Comparison of ENCODE assay signal across 8 cellular contexts in genomic region chr18:9803698-9804516, GRCh38.
DNase-seq lines count a peak whose midpoint lies in the region; ATAC-seq and TF ChIP-seq lines count a peak whose summit lies in the region.

No MANE protein-coding gene starts in this region.

- H3K36me3 Mint-ChIP-seq in activated CD4-positive, alpha-beta T cell treated with anti-CD3 and anti-CD28 coated beads, Interleukin-2, amount 10 ng/mL, durations not matched to agents 7 days and 5 days (ENCODE audit: low read depth), result no peaks in the 10 kb centered on the region

- TF ChIP-seq CTCF in brain microvascular endothelial cell (IDR thresholded peaks at IDR 0.05; ENCODE audit: low read depth, low read length, missing control alignments) (no peak), right lobe of liver (IDR thresholded peaks at IDR 0.05) (no peak), transverse colon (IDR thresholded peaks at IDR 0.05) (no peak)

- H3K27ac ChIP-seq in brain microvascular endothelial cell (peak overlapping the region; percentile 6), right lobe of liver (peak overlapping the region in 1 of 3 donors; percentile 28), transverse colon (peak overlapping the region; percentile 49 to 74 (median 61))

- DNase-seq in NCI-H1417 (lab: John Stamatoyannopoulos, UW), result peak; percentile 39 to 72 (median 47)
- DNase-seq in NCI-H1417 treated with DMSO at 0.1 percent for 48 hours (lab: John Stamatoyannopoulos, UW), result no peak
- no peak for DNase-seq in brain microvascular endothelial cell
- DNase-seq in right lobe of liver, result peak in 1 of 3 donors; percentile 57
- peak; percentile 44 for DNase-seq in transverse colon
- no peak for DNase-seq in activated CD4-positive, alpha-beta T cell treated with anti-CD3 and anti-CD28 coated beads, Interleukin-2, amount 10 ng/mL, durations not matched to agents 7 days and 5 days
- DNase-seq in stimulated activated CD4-positive, alpha-beta T cell treated with anti-CD3 and anti-CD28 coated beads, Interleukin-4, amount 100 ng/mL, for 24 hours, result no peak

- intact Hi-C loops in right lobe of liver (cut with DNase I), result no loop called here
- intact Hi-C loops in transverse colon (cut with DNase I; ENCODE audit: low total_unique reads), result loop anchor here (10.0 kb wide), 1 partner anchor 99 kb away; the partner anchor contains the start of gene RAB31

- no peak for TF ChIP-seq EP300 in transverse colon (IDR thresholded peaks at IDR 0.05; ENCODE audit: low read depth)

- no peak overlapping the region for H3K4me3 Mint-ChIP-seq in activated CD4-positive, alpha-beta T cell treated with anti-CD3 and anti-CD28 coated beads, Interleukin-2, amount 10 ng/mL, durations not matched to agents 7 days and 5 days

- CTCF ChIA-PET in activated CD4-positive, alpha-beta T cell treated with anti-CD3 and anti-CD28 coated beads, Interleukin-2, amount 10 ng/mL, durations not matched to agents 7 days and 5 days (lab: Charles Lee), result no interaction called here

- H3K27ac Mint-ChIP-seq in activated CD4-positive, alpha-beta T cell treated with anti-CD3 and anti-CD28 coated beads, Interleukin-2, amount 10 ng/mL, durations not matched to agents 7 days and 5 days, result no peak overlapping the region

- TF ChIP-seq POLR2A in right lobe of liver (IDR thresholded peaks at IDR 0.05) (no peak), transverse colon (IDR thresholded peaks at IDR 0.05) (no peak), GM18505 (IDR thresholded peaks at IDR 0.05; ENCODE audit: borderline replicate concordance, extremely low read depth, insufficient read depth, insufficient read length) (no peak)

- H3K9me3 ChIP-seq in right lobe of liver (no peaks in the 10 kb centered on the region), transverse colon (no peaks in the 10 kb centered on the region)

- ATAC-seq in right lobe of liver, result peak; percentile 43 to 56 (median 53)
- no peak for ATAC-seq in GM18505 (IDR thresholded peaks at IDR 0.05; ENCODE audit: unreplicated experiment)

- H3K4me1 ChIP-seq in right lobe of liver (peaks cover 0 to 6% (median 0%) of the 10 kb centered on the region in 4 donors), transverse colon (peaks cover 2 to 18% (median 15%) of the 10 kb centered on the region in 4 donors)

- POLR2A ChIA-PET in activated CD4-positive, alpha-beta T cell treated with anti-CD3 and anti-CD28 coated beads, Interleukin-2, amount 10 ng/mL, durations not matched to agents 7 days and 5 days (lab: Charles Lee), result no interaction called here

- H3K27me3 ChIP-seq in brain microvascular endothelial cell (replicated peaks), result no peaks in the 10 kb centered on the region
- H3K27me3 ChIP-seq in right lobe of liver, result no peaks in the 10 kb centered on the region
- H3K27me3 ChIP-seq in transverse colon, result no peaks in the 10 kb centered on the region

- H3K4me3 ChIP-seq in brain microvascular endothelial cell (ENCODE audit: low read depth, low read length) (no peak overlapping the region), right lobe of liver (no peak overlapping the region), transverse colon (no peak overlapping the region)

- in situ Hi-C loops in brain microvascular endothelial cell (cut with HindIII; ENCODE audit: low pct_ligation_motif_present, low sequenced_read_pairs), result no loop called here
- in situ Hi-C loops in transverse colon (cut with MboI; ENCODE audit: low pct_ligation_motif_present in 1 of 4, low pct_unique_long_range_greater_than_20kb in 1 of 4, low sequenced_read_pairs in 3 of 4), result no loop called here

- 51% methylated on average over 7 of the region's 19 CpGs for WGBS in right lobe of liver (ENCODE audit: insufficient coverage, low coverage, low lambda C conversion rate, missing lambda C conversion rate)
- 25 to 67% methylated on average over 1 to 18 of the region's 19 CpGs for WGBS in transverse colon (ENCODE audit: low coverage in 1 of 2), 2 donors

- peaks cover 3% of the 10 kb centered on the region for H3K27me3 Mint-ChIP-seq in activated CD4-positive, alpha-beta T cell treated with anti-CD3 and anti-CD28 coated beads, Interleukin-2, amount 10 ng/mL, durations not matched to agents 7 days and 5 days

- no peaks in the 10 kb centered on the region for H3K9me3 Mint-ChIP-seq in activated CD4-positive, alpha-beta T cell treated with anti-CD3 and anti-CD28 coated beads, Interleukin-2, amount 10 ng/mL, durations not matched to agents 7 days and 5 days

- no peaks in the 10 kb centered on the region for H3K4me1 Mint-ChIP-seq in activated CD4-positive, alpha-beta T cell treated with anti-CD3 and anti-CD28 coated beads, Interleukin-2, amount 10 ng/mL, durations not matched to agents 7 days and 5 days

- H3K36me3 ChIP-seq in brain microvascular endothelial cell (replicated peaks) (no peaks in the 10 kb centered on the region), right lobe of liver (no peaks in the 10 kb centered on the region), transverse colon (no peaks in the 10 kb centered on the region)

Comparison
In these comparisons a context has a peak if more than half of its experiments do, and no peak if none do; other contexts are left out.
1. DNase-seq: peak in NCI-H1417 (3 of 3) and transverse colon (single experiment); none in NCI-H1417 treated with DMSO at 0.1 percent for 48 hours (single experiment), brain microvascular endothelial cell (single experiment), activated CD4-positive, alpha-beta T cell treated with anti-CD3 and anti-CD28 coated beads, Interleukin-2, amount 10 ng/mL, durations not matched to agents 7 days and 5 days (single experiment) and stimulated activated CD4-positive, alpha-beta T cell treated with anti-CD3 and anti-CD28 coated beads, Interleukin-4, amount 100 ng/mL, for 24 hours (single experiment).